Comparison of ENCODE assay signal across 18 cellular contexts in the genomic region with DNA sequence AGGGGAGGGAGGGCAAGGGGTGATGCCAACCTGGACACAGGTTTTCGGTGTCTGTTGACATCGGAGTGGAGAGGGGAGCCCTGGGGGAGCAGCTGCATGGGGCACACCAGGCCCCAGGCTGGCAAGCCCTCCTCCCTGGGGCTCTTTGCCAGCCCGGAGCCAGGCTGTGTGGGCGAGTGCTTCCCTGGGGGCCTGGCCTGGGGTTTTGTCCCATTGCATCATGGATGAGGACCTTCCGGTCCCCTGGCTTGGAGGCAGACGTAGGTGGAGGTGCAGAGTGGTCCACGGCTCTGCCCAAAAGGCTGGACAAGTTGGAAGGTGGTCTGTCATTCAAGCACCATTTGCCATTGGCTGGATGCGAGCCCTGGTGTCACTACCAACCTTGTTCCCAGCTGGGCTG. TPM values are rescaled to one million over a fixed set of nuclear protein-coding genes. Genes with fewer than 3 reads are reported as not detected.
DNase-seq lines count a peak whose midpoint lies in the region; ATAC-seq and TF ChIP-seq lines count a peak whose summit lies in the region.
"Had no signal": no experiment of that assay in that cellular context is flagged by ENCODE, and none has a peak within 500 bp of the region (broad histone marks: within the 10 kb centered on the region; RNA-seq: fewer than 3 reads in every experiment).

No MANE protein-coding gene starts in this region.

- H3K36me3 Mint-ChIP-seq in stimulated activated naive B cell treated with anti-CD40 and anti-IgM and Interleukin-4, amounts not matched to agents 10 μg/mL and 1 μg/mL and 100 μg/mL, for 72 hours: peaks cover 0 to 4% of the 10 kb centered on the region in 2 donors
- H3K36me3 Mint-ChIP-seq: activated naive CD8-positive, alpha-beta T cell treated with anti-CD3 and anti-CD28 coated beads for 36 hours had no signal

- H3K9me3 ChIP-seq in adrenal gland (replicated peaks in 1 of 3): no peaks in the 10 kb centered on the region
- H3K9me3 ChIP-seq: left lung had no signal

- 52 to 76% (median 69%) methylated on average over 4 to 8 of the region's 8 CpGs for WGBS in adrenal gland, 4 donors

- peak overlapping the region; percentile 59 for H3K27ac Mint-ChIP-seq in stimulated activated naive B cell treated with anti-CD40 and anti-IgM and Interleukin-4, amounts not matched to agents 10 μg/mL and 1 μg/mL and 100 μg/mL, for 72 hours
- H3K27ac Mint-ChIP-seq: activated naive CD8-positive, alpha-beta T cell treated with anti-CD3 and anti-CD28 coated beads for 36 hours; T-helper 1 cell treated with Interleukin-12 subunit alpha and Interleukin-12 subunit beta and Interleukin-4 antibody, amounts not matched to agents 30 μg/mL and 1 μg/mL, for 36 hours had no signal

- DNase-seq in EL: peak; percentile 28
- no peak for DNase-seq in adrenal gland
- no peak for DNase-seq in left lobe of liver (ENCODE audit: low spot score)
- no peak for DNase-seq in stimulated activated naive B cell treated with anti-CD40 and anti-IgM and Interleukin-4, amounts not matched to agents 10 μg/mL and 1 μg/mL and 100 μg/mL, for 72 hours
- no peak for DNase-seq in NCI-H1436 treated with DMSO at 0.1 percent for 48 hours (lab: John Stamatoyannopoulos, UW)
- no peak for DNase-seq in activated CD4-positive, alpha-beta T cell treated with anti-CD3 and anti-CD28 coated beads for 4 hours
- no peak for DNase-seq in iPS-NIHi11 (ENCODE audit: low spot score)
- no peak for DNase-seq in NOMO-1 (lab: John Stamatoyannopoulos, UW; ENCODE audit: unreplicated experiment in 2 of 2)
- DNase-seq: activated CD4-positive, alpha-beta T cell treated with anti-CD3 and anti-CD28 coated beads for 1 hour; activated naive CD8-positive, alpha-beta T cell treated with anti-CD3 and anti-CD28 coated beads for 36 hours; DMS79; NCI-H2081; nephron progenitor cell; stimulated activated naive CD8-positive, alpha-beta T cell treated with anti-CD3 and anti-CD28 coated beads, Interleukin-15, Interleukin-2, amounts not matched to agents 100 U/mL and 50 U/mL, for 24 hours had no signal

- peaks cover 45 to 86% of the 10 kb centered on the region in 2 donors for H3K4me1 ChIP-seq in adrenal gland (replicated peaks in 1 of 2)

- TF ChIP-seq CTCF in adrenal gland (IDR thresholded peaks at IDR 0.05): no peak

- no peaks in the 10 kb centered on the region for H3K36me3 ChIP-seq in adrenal gland (replicated peaks in 1 of 2)
- H3K36me3 ChIP-seq: left lung had no signal

- peaks cover 37 to 41% of the 10 kb centered on the region in 2 donors for H3K27me3 Mint-ChIP-seq in stimulated activated naive B cell treated with anti-CD40 and anti-IgM and Interleukin-4, amounts not matched to agents 10 μg/mL and 1 μg/mL and 100 μg/mL, for 72 hours
- H3K27me3 Mint-ChIP-seq: activated naive CD8-positive, alpha-beta T cell treated with anti-CD3 and anti-CD28 coated beads for 36 hours had no signal

- no peaks in the 10 kb centered on the region for H3K27me3 ChIP-seq in adrenal gland
- H3K27me3 ChIP-seq: hepatocyte, left lung had no signal

- peak overlapping the region; percentile 63 to 71 for H3K4me3 Mint-ChIP-seq in stimulated activated naive B cell treated with anti-CD40 and anti-IgM and Interleukin-4, amounts not matched to agents 10 μg/mL and 1 μg/mL and 100 μg/mL, for 72 hours
- H3K4me3 Mint-ChIP-seq: activated naive CD8-positive, alpha-beta T cell treated with anti-CD3 and anti-CD28 coated beads for 36 hours; nephron progenitor cell; T-helper 1 cell treated with Interleukin-12 subunit alpha and Interleukin-12 subunit beta and Interleukin-4 antibody, amounts not matched to agents 30 μg/mL and 1 μg/mL, for 36 hours had no signal

- no peak overlapping the region for H3K4me3 ChIP-seq in adrenal gland
- H3K4me3 ChIP-seq: hepatocyte, left lung, skin epidermis had no signal

- TF ChIP-seq POLR2A in adrenal gland (IDR thresholded peaks at IDR 0.05): no peak

- intact Hi-C loops in adrenal gland (cut with DNase I): no loop called here

- peak overlapping the region in 3 of 5 donors; percentile 49 to 68 (median 60) for H3K27ac ChIP-seq in adrenal gland
- H3K27ac ChIP-seq: hepatocyte, left lung had no signal

- peak; percentile 33 for ATAC-seq in left lobe of liver
- ATAC-seq in stimulated activated naive B cell treated with anti-CD40 and anti-IgM and Interleukin-4, amounts not matched to agents 10 μg/mL and 1 μg/mL and 100 μg/mL, for 72 hours (replicated peaks): no peak
- ATAC-seq: left lung; stimulated activated naive CD8-positive, alpha-beta T cell treated with anti-CD3 and anti-CD28 coated beads, Interleukin-15, Interleukin-2, amounts not matched to agents 100 U/mL and 50 U/mL, for 24 hours had no signal

- peaks cover 42 to 49% of the 10 kb centered on the region in 2 donors for H3K4me1 Mint-ChIP-seq in stimulated activated naive B cell treated with anti-CD40 and anti-IgM and Interleukin-4, amounts not matched to agents 10 μg/mL and 1 μg/mL and 100 μg/mL, for 72 hours

- H3K9me3 Mint-ChIP-seq in stimulated activated naive B cell treated with anti-CD40 and anti-IgM and Interleukin-4, amounts not matched to agents 10 μg/mL and 1 μg/mL and 100 μg/mL, for 72 hours: no peaks in the 10 kb centered on the region
- H3K9me3 Mint-ChIP-seq: activated naive CD8-positive, alpha-beta T cell treated with anti-CD3 and anti-CD28 coated beads for 36 hours; nephron progenitor cell; T-helper 1 cell treated with Interleukin-12 subunit alpha and Interleukin-12 subunit beta and Interleukin-4 antibody, amounts not matched to agents 30 μg/mL and 1 μg/mL, for 36 hours had no signal

RNA-seq across cellular contexts. Expression of a gene that starts 34.8 kb away (rescaled TPM):
- 100 to 1,000 TPM in 1 of 8 donors, 10 to 100 TPM in 7; 47.9 to 113 (median 58.7) TPM for total RNA-seq in adrenal gland
- polyA plus RNA-seq in adrenal gland: 100 to 1,000 TPM in 1 of 3 donors, 10 to 100 TPM in 2; 17.9 to 109 (median 32.2) TPM
- 15.0 TPM for total RNA-seq in left lobe of liver
